ENCODE assay signal across 1 cellular context in the genomic region with DNA sequence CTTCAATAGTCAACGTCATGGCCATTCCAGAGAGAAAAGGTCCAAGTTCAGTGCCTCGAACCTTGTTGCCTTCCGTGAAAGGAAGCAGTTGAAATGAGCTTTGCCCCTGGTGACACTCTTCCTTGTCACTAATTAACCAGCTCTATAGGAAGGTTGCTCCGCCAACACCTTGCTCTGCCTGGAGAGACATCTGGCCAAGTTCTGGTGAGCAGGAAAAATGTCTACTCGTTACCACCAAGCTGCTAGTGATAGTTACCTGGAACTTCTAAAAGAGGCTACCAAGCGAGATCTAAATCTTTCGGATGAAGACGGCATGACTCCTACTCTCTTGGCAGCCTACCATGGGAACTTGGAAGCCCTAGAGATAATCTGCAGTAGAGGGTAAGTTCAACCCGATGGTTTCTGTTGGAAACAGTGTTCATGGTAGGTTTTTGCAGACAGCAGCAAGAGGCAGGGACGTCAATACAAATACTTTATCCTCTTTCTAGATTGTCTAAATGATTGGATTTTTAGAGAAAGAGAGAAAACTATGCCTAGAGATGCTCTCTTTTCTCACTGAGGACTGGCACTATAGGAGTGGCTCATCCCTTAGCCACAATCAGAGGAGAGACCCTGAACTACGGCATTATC.
TF ChIP-seq lines count a peak whose summit lies in the region.

A gene with protein sequence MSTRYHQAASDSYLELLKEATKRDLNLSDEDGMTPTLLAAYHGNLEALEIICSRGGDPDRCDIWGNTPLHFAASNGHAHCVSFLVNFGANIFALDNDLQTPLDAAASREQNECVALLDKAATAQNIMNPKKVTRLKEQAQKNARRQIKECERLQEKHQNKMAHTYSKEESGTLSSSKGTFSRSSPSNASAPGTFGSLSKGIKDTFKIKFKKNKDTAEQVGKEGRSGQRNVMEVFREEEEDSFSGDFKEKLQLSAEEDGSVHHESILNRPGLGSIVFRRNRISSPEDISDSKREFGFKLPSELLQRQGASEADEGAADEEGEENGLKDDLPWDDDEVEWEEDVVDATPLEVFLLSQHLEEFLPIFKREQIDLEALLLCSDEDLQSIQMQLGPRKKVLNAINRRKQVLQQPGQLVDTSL (plus strand): TSS at position 179 of the 630 bp plus-strand sequence. CDS start 39 bp downstream, at position 218.

TF ChIP-seq in K562, 482 proteins besides CTCF, POLR2A, EP300 and RAD21:
- TF ChIP-seq HEY1 (CRISPR knock-in tag; IDR thresholded peaks at IDR 0.05; ENCODE audit: borderline replicate concordance) (no peak), FOXK1 (CRISPR knock-in tag; IDR thresholded peaks at IDR 0.05; ENCODE audit: borderline replicate concordance) (no peak), KLF13 (tag; IDR thresholded peaks at IDR 0.05; ENCODE audit: borderline replicate concordance, low read depth) (no peak), KDM2B (CRISPR knock-in tag; IDR thresholded peaks at IDR 0.05) (no peak), ZNF24 (IDR thresholded peaks at IDR 0.05) (no peak), POLR2B (IDR thresholded peaks at IDR 0.05; ENCODE audit: low read depth, partially characterized antibody) (no peak)
- TF ChIP-seq, protein P1, sequence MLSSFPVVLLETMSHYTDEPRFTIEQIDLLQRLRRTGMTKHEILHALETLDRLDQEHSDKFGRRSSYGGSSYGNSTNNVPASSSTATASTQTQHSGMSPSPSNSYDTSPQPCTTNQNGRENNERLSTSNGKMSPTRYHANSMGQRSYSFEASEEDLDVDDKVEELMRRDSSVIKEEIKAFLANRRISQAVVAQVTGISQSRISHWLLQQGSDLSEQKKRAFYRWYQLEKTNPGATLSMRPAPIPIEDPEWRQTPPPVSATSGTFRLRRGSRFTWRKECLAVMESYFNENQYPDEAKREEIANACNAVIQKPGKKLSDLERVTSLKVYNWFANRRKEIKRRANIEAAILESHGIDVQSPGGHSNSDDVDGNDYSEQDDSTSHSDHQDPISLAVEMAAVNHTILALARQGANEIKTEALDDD (IDR thresholded peaks at IDR 0.05): peak; percentile 89
TF ChIP-seq in K562: peak in this region for 1.
